ENCODE assay signal across 8 cellular contexts in the genomic region with DNA sequence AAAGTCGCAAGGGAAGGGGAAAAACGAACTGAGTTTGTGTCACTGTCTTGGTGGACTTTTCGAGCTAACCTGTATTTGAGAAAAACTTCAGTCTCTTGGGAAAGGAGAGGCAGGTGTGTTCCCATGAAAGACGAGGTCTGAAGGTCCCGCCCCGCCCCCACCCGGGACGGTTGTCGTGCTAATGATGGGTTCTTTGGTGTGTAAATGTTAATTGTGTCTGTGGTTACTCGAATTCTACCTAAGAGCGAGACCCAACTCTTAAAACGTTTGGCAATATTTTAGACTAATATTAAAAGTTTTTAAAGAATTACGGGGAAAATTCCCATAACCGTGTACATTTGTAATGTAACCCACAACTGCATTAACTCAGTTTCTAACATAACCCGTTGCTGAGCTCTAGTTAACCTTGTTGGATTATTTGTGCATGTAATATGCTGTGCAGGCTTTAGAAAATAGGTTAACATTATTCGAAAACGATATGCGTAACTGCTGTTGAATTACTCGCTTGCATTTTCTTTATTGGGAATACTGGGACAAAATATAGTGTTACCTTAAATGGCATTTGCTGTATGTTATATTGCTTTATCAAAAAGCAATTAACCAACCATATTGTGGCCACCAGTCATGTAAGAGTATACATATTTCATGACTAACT. TPM values are rescaled to one million over a fixed set of nuclear protein-coding genes. Genes with fewer than 3 reads are reported as not detected.
DNase-seq lines count a peak whose midpoint lies in the region; ATAC-seq and TF ChIP-seq lines count a peak whose summit lies in the region.

No MANE protein-coding gene starts in this region.

- peak overlapping the region in 5 of 7 donors; percentile 15 to 86 (median 70) for H3K27ac Mint-ChIP-seq in CD4-positive, alpha-beta memory T cell
- peak overlapping the region; percentile 29 for H3K27ac Mint-ChIP-seq in activated CD8-positive, alpha-beta T cell treated with anti-CD3 and anti-CD28 coated beads for 36 hours

- H3K9me3 ChIP-seq in CD4-positive, alpha-beta memory T cell (ENCODE audit: control insufficient read depth in 1 of 2, low read length in 2 of 2): no peaks in the 10 kb centered on the region
- no peaks in the 10 kb centered on the region for H3K9me3 ChIP-seq in right atrium auricular region

- H3K27me3 ChIP-seq in CD4-positive, alpha-beta memory T cell (ENCODE audit: insufficient read depth, low read length): no peaks in the 10 kb centered on the region
- no peaks in the 10 kb centered on the region for H3K27me3 ChIP-seq in right atrium auricular region

- DNase-seq in CD4-positive, alpha-beta memory T cell: peak in 1 of 5 donors; percentile 7
- peak; percentile 16 for DNase-seq in activated CD8-positive, alpha-beta T cell treated with anti-CD3 and anti-CD28 coated beads for 36 hours
- DNase-seq in right atrium auricular region (ENCODE audit: low spot score): no peak
- DNase-seq in skeletal muscle cell (ENCODE audit: low read depth): no peak
- DNase-seq in hippocampal formation (lab: John Stamatoyannopoulos, UW): no peak
- DNase-seq in sciatic nerve (ENCODE audit: low spot score): no peak

- H3K36me3 ChIP-seq in CD4-positive, alpha-beta memory T cell (ENCODE audit: insufficient read depth, low read length): no peaks in the 10 kb centered on the region
- H3K36me3 ChIP-seq in right atrium auricular region: no peaks in the 10 kb centered on the region

- H3K36me3 Mint-ChIP-seq in CD4-positive, alpha-beta memory T cell: no peaks in the 10 kb centered on the region
- no peaks in the 10 kb centered on the region for H3K36me3 Mint-ChIP-seq in activated CD8-positive, alpha-beta T cell treated with anti-CD3 and anti-CD28 coated beads for 36 hours (ENCODE audit: low read depth)

- TF ChIP-seq CTCF in activated CD8-positive, alpha-beta T cell treated with anti-CD3 and anti-CD28 coated beads for 36 hours (IDR thresholded peaks at IDR 0.05): no peak
- no peak for TF ChIP-seq CTCF in right atrium auricular region (IDR thresholded peaks at IDR 0.05)

- H3K27ac ChIP-seq in CD4-positive, alpha-beta memory T cell (ENCODE audit: low read depth, low read length): peak overlapping the region; percentile 55
- peak overlapping the region; percentile 88 to 89 for H3K27ac ChIP-seq in right atrium auricular region

- peaks cover 0 to 2% of the 10 kb centered on the region in 2 donors for H3K27me3 Mint-ChIP-seq in CD4-positive, alpha-beta memory T cell
- H3K27me3 Mint-ChIP-seq in activated CD8-positive, alpha-beta T cell treated with anti-CD3 and anti-CD28 coated beads for 36 hours: no peaks in the 10 kb centered on the region

- H3K4me3 Mint-ChIP-seq in CD4-positive, alpha-beta memory T cell: peak overlapping the region; percentile 82 to 87 (median 84)
- H3K4me3 Mint-ChIP-seq in activated CD8-positive, alpha-beta T cell treated with anti-CD3 and anti-CD28 coated beads for 36 hours: peak overlapping the region; percentile 70

- ATAC-seq in HG02759 (IDR thresholded peaks at IDR 0.05; ENCODE audit: unreplicated experiment) (peak; percentile 2), HG03442 (IDR thresholded peaks at IDR 0.05; ENCODE audit: unreplicated experiment) (no peak), sciatic nerve (no peak)
- no peak for ATAC-seq in activated CD8-positive, alpha-beta T cell treated with anti-CD3 and anti-CD28 coated beads for 36 hours

- intact Hi-C loops in CD4-positive, alpha-beta memory T cell (cut with micrococcal nuclease): loop anchor here (1.0 to 10.0 kb wide), 5 partner anchors 96 to 335 kb away; partner anchors contain the start of genes PTPN4, RALB and TMEM177
- intact Hi-C loops in activated CD8-positive, alpha-beta T cell treated with anti-CD3 and anti-CD28 coated beads for 36 hours (cut with micrococcal nuclease): loop anchor here (5.0 kb wide), 1 partner anchor 164 kb away; no protein-coding TSS in a partner anchor
- intact Hi-C loops in sciatic nerve (cut with DNase I): no loop called here

- peaks cover 13 to 20% (median 15%) of the 10 kb centered on the region in 4 donors for H3K4me1 Mint-ChIP-seq in CD4-positive, alpha-beta memory T cell
- peaks cover 14% of the 10 kb centered on the region for H3K4me1 Mint-ChIP-seq in activated CD8-positive, alpha-beta T cell treated with anti-CD3 and anti-CD28 coated beads for 36 hours (ENCODE audit: low read depth)

- H3K4me1 ChIP-seq in CD4-positive, alpha-beta memory T cell (ENCODE audit: insufficient read depth, low read length): peaks cover 15% of the 10 kb centered on the region
- H3K4me1 ChIP-seq in right atrium auricular region: peaks cover 0 to 17% of the 10 kb centered on the region in 2 donors

- peak overlapping the region; percentile 52 to 76 for H3K4me3 ChIP-seq in CD4-positive, alpha-beta memory T cell (ENCODE audit: low read length in 2 of 2)
- H3K4me3 ChIP-seq in right atrium auricular region: peak overlapping the region; percentile 76 to 98
- H3K4me3 ChIP-seq in skeletal muscle cell (ENCODE audit: low read depth, low read length): peak overlapping the region; percentile 92

- CTCF ChIA-PET in CD4-positive, alpha-beta memory T cell (lab: Charles Lee; ENCODE audit: partially characterized antibody): interaction anchor here (1.0 to 1.9 kb wide), 3 partner anchors 96 to 163 kb away, joined by 4 to 7 read pairs (median 6); no protein-coding TSS in a partner anchor
- CTCF ChIA-PET in activated CD8-positive, alpha-beta T cell treated with anti-CD3 and anti-CD28 coated beads for 36 hours (lab: Charles Lee): interaction anchor here (0.9 to 1.6 kb wide), 2 partner anchors 162 to 261 kb away, joined by 3 to 8 read pairs; no protein-coding TSS in a partner anchor

- POLR2A ChIA-PET in CD4-positive, alpha-beta memory T cell (lab: Charles Lee; ENCODE audit: partially characterized antibody): interaction anchor here (1.0 to 1.9 kb wide), 5 partner anchors 30 to 163 kb away, joined by 3 to 19 read pairs (median 4); no protein-coding TSS in a partner anchor
- POLR2A ChIA-PET in activated CD8-positive, alpha-beta T cell treated with anti-CD3 and anti-CD28 coated beads for 36 hours (lab: Charles Lee): no interaction called here

- no peaks in the 10 kb centered on the region for H3K9me3 Mint-ChIP-seq in CD4-positive, alpha-beta memory T cell
- no peaks in the 10 kb centered on the region for H3K9me3 Mint-ChIP-seq in activated CD8-positive, alpha-beta T cell treated with anti-CD3 and anti-CD28 coated beads for 36 hours

RNA-seq across cellular contexts. Expression of gene EPB41L5, which starts 0.8 kb away (rescaled TPM):
- total RNA-seq in CD4-positive, alpha-beta memory T cell: 1 to 10 TPM; 5.3 to 6.2 TPM
- polyA plus RNA-seq in CD4-positive, alpha-beta memory T cell: 1 to 10 TPM; 1.4 to 2.9 TPM
- total RNA-seq in activated CD8-positive, alpha-beta T cell treated with anti-CD3 and anti-CD28 coated beads for 36 hours: 1 to 10 TPM; 3.9 TPM
- total RNA-seq in right atrium auricular region: 10 to 100 TPM in 1 of 2 donors, 1 to 10 TPM in 1; 7.9 to 15.4 TPM
- 25.3 TPM for total RNA-seq in sciatic nerve
